ENCODE assay signal across 30 cellular contexts in genomic region chr17:26782153-26782552, GRCh38.
"Had no signal": no experiment of that assay in that cellular context is flagged by ENCODE, and none has a peak within 500 bp of the region (broad histone marks: within the 10 kb centered on the region; RNA-seq: fewer than 3 reads in every experiment).

No MANE protein-coding gene starts in this region.

- H3K4me1 ChIP-seq: esophagus muscularis mucosa, foreskin keratinocyte, gastroesophageal sphincter, heart left ventricle, left ventricle myocardium inferior, lower lobe of right lung, parathyroid adenoma, prostate gland, right atrium auricular region, suprapubic skin, transverse colon, vagina had no signal

- ATAC-seq: foreskin keratinocyte; gastroesophageal sphincter; heart left ventricle; left colon; lower lobe of right lung; natural killer cell treated with Interleukin-12 subunit alpha and Interleukin-12 subunit beta and Interleukin-15 and Interleukin-18, amount 100 ng/mL, for 72 hours; stimulated activated naive CD8-positive, alpha-beta T cell treated with anti-CD3 and anti-CD28 coated beads, Interleukin-15, amount 100 ng/mL, for 72 hours had no signal

- H3K4me2 ChIP-seq: hepatocyte had no signal

- H3K9me3 ChIP-seq: prostate gland had no signal

- H3K9ac ChIP-seq: parathyroid adenoma had no signal

- H3K27me3 ChIP-seq: foreskin keratinocyte, hepatocyte, neutrophil, right atrium auricular region, suprapubic skin, transverse colon, vagina had no signal

- FAIRE-seq: endothelial cell of umbilical vein, islet of Langerhans, small intestine had no signal

- H3K36me3 ChIP-seq: esophagus muscularis mucosa, gastroesophageal sphincter, heart left ventricle, left ventricle myocardium inferior, lower lobe of right lung, neutrophil, prostate gland, right atrium auricular region, suprapubic skin, transverse colon, vagina had no signal

- H3K4me3 ChIP-seq: coronary artery, esophagus muscularis mucosa, gastroesophageal sphincter, heart left ventricle, hepatocyte, left ventricle myocardium inferior, lower lobe of right lung, prostate gland, right atrium auricular region, suprapubic skin, transverse colon, vagina had no signal

- H3K79me2 ChIP-seq: hepatocyte, parathyroid adenoma had no signal

- H2AFZ ChIP-seq: hepatocyte, parathyroid adenoma had no signal

- DNase-seq: dermis blood vessel endothelial cell; effector memory CD4-positive, alpha-beta T cell; foreskin keratinocyte; kidney glomerular epithelial cell; left colon; left ventricle myocardium inferior; lower lobe of right lung; naive B cell; small intestine; stimulated activated CD4-positive, alpha-beta T cell treated with anti-CD3 and anti-CD28 coated beads, Interleukin-12 subunit alpha, Interleukin-12 subunit beta, amount 100 ng/mL, for 4 hours; stimulated activated CD4-positive, alpha-beta T cell treated with anti-CD3 and anti-CD28 coated beads, Interleukin-1b, Interleukin-23, amount 100 ng/mL, for 48 hours; stimulated activated CD4-positive, alpha-beta T cell treated with anti-CD3 and anti-CD28 coated beads, Interleukin-4, amount 100 ng/mL, for 1 hour; stimulated activated CD8-positive, alpha-beta memory T cell treated with anti-CD3 and anti-CD28 coated beads, Interleukin-4, amount 100 ng/mL, for 48 hours; stimulated activated naive CD4-positive, alpha-beta T cell; stimulated activated naive CD8-positive, alpha-beta T cell treated with anti-CD3 and anti-CD28 coated beads, Interleukin-15, amount 100 ng/mL, for 72 hours; transverse colon had no signal

- H3K27ac ChIP-seq: coronary artery, esophagus muscularis mucosa, foreskin keratinocyte, gastroesophageal sphincter, heart left ventricle, hepatocyte, left ventricle myocardium inferior, lower lobe of right lung, neutrophil, parathyroid adenoma, prostate gland, right atrium auricular region, suprapubic skin, transverse colon, vagina had no signal
